ENCODE assay signal across 8 cellular contexts in genomic region chr9:38065369-38066075, GRCh38. TPM values are rescaled to one million over a fixed set of nuclear protein-coding genes. Genes with fewer than 3 reads are reported as not detected.
DNase-seq lines count a peak whose midpoint lies in the region; ATAC-seq and TF ChIP-seq lines count a peak whose summit lies in the region.

No MANE protein-coding gene starts in this region.

- no peaks in the 10 kb centered on the region for H4K20me1 ChIP-seq in MM.1S (ENCODE audit: insufficient read depth, low read length)

- no peaks in the 10 kb centered on the region for H3K9me2 ChIP-seq in MM.1S (replicated peaks; ENCODE audit: insufficient read depth, low read length)

- H3K36me3 ChIP-seq in BE2C (no peaks in the 10 kb centered on the region; the same call in 1 of the 2 replicates), MM.1S (replicated peaks; ENCODE audit: insufficient read depth, low read length) (no peaks in the 10 kb centered on the region), kidney epithelial cell (ENCODE audit: control insufficient read depth, insufficient read depth, low read length) (peaks cover 2% of the 10 kb centered on the region)

- H3K36me3 Mint-ChIP-seq in activated CD4-positive, alpha-beta memory T cell treated with anti-CD3 and anti-CD28 coated beads, Interleukin-2, amount 10 ng/mL, durations not matched to agents 7 days and 5 days (ENCODE audit: low read depth): no peaks in the 10 kb centered on the region
- peaks cover 7% of the 10 kb centered on the region for H3K36me3 Mint-ChIP-seq in stimulated activated memory B cell treated with anti-CD40 and anti-IgM and Interleukin-4, amounts not matched to agents 10 μg/mL and 1 μg/mL and 100 μg/mL, for 72 hours

- 0 out of 2 replicates have a peak overlapping the region, but pooled peaks have one; percentile 13 for H3K4me2 ChIP-seq in MM.1S (ENCODE audit: low read depth, low read length)

- no peaks in the 10 kb centered on the region for H3K9me3 Mint-ChIP-seq in activated CD4-positive, alpha-beta memory T cell treated with anti-CD3 and anti-CD28 coated beads, Interleukin-2, amount 10 ng/mL, durations not matched to agents 7 days and 5 days
- no peaks in the 10 kb centered on the region for H3K9me3 Mint-ChIP-seq in stimulated activated memory B cell treated with anti-CD40 and anti-IgM and Interleukin-4, amounts not matched to agents 10 μg/mL and 1 μg/mL and 100 μg/mL, for 72 hours

- no peak overlapping the region for H3K27ac Mint-ChIP-seq in activated CD4-positive, alpha-beta memory T cell treated with anti-CD3 and anti-CD28 coated beads, Interleukin-2, amount 10 ng/mL, durations not matched to agents 7 days and 5 days
- no peak overlapping the region for H3K27ac Mint-ChIP-seq in stimulated activated memory B cell treated with anti-CD40 and anti-IgM and Interleukin-4, amounts not matched to agents 10 μg/mL and 1 μg/mL and 100 μg/mL, for 72 hours

- peaks cover 25% of the 10 kb centered on the region for H3K27me3 Mint-ChIP-seq in activated CD4-positive, alpha-beta memory T cell treated with anti-CD3 and anti-CD28 coated beads, Interleukin-2, amount 10 ng/mL, durations not matched to agents 7 days and 5 days
- peaks cover 50% of the 10 kb centered on the region for H3K27me3 Mint-ChIP-seq in stimulated activated memory B cell treated with anti-CD40 and anti-IgM and Interleukin-4, amounts not matched to agents 10 μg/mL and 1 μg/mL and 100 μg/mL, for 72 hours

- H2AFZ ChIP-seq in MM.1S (ENCODE audit: low read length): no peak overlapping the region

- POLR2A ChIA-PET in activated CD4-positive, alpha-beta memory T cell treated with anti-CD3 and anti-CD28 coated beads, Interleukin-2, amount 10 ng/mL, durations not matched to agents 7 days and 5 days (lab: Charles Lee): no interaction called here

- no peak for TF ChIP-seq CTCF in BE2C (IDR thresholded peaks at IDR 0.05; ENCODE audit: low read depth, low read length)
- TF ChIP-seq CTCF in MM.1S (IDR thresholded peaks at IDR 0.05; ENCODE audit: low read length): no peak
- TF ChIP-seq CTCF in kidney epithelial cell (IDR thresholded peaks at IDR 0.05; ENCODE audit: insufficient read depth, low read length, poor library complexity, severe bottlenecking): no peak

- H3K27me3 ChIP-seq in BE2C: no peaks in the 10 kb centered on the region
- H3K27me3 ChIP-seq in MM.1S (replicated peaks; ENCODE audit: insufficient read depth, low read length): peaks cover 17% of the 10 kb centered on the region
- H3K27me3 ChIP-seq in kidney epithelial cell (ENCODE audit: control insufficient read depth, insufficient read depth, low read length): no peaks in the 10 kb centered on the region

- peaks cover 17% of the 10 kb centered on the region for H3K4me1 Mint-ChIP-seq in activated CD4-positive, alpha-beta memory T cell treated with anti-CD3 and anti-CD28 coated beads, Interleukin-2, amount 10 ng/mL, durations not matched to agents 7 days and 5 days
- H3K4me1 Mint-ChIP-seq in stimulated activated memory B cell treated with anti-CD40 and anti-IgM and Interleukin-4, amounts not matched to agents 10 μg/mL and 1 μg/mL and 100 μg/mL, for 72 hours: peaks cover 40% of the 10 kb centered on the region

- no peak overlapping the region for H3K9ac ChIP-seq in MM.1S (ENCODE audit: low read length)

- peaks cover 26% of the 10 kb centered on the region for H3K4me1 ChIP-seq in BE2C
- H3K4me1 ChIP-seq in MM.1S (ENCODE audit: low read length): peaks cover 18% of the 10 kb centered on the region; the same call in 1 of the 2 replicates

- peak; percentile 37 for ATAC-seq in GM21529 (IDR thresholded peaks at IDR 0.05; ENCODE audit: unreplicated experiment)
- no peak for ATAC-seq in HG03469 (IDR thresholded peaks at IDR 0.05; ENCODE audit: unreplicated experiment)
- no peak for ATAC-seq in stimulated activated memory B cell treated with anti-CD40 and anti-IgM and Interleukin-4, amounts not matched to agents 10 μg/mL and 1 μg/mL and 100 μg/mL, for 72 hours

- H3K4me3 Mint-ChIP-seq in activated CD4-positive, alpha-beta memory T cell treated with anti-CD3 and anti-CD28 coated beads, Interleukin-2, amount 10 ng/mL, durations not matched to agents 7 days and 5 days: no peak overlapping the region
- no peak overlapping the region for H3K4me3 Mint-ChIP-seq in stimulated activated memory B cell treated with anti-CD40 and anti-IgM and Interleukin-4, amounts not matched to agents 10 μg/mL and 1 μg/mL and 100 μg/mL, for 72 hours

- CTCF ChIA-PET in activated CD4-positive, alpha-beta memory T cell treated with anti-CD3 and anti-CD28 coated beads, Interleukin-2, amount 10 ng/mL, durations not matched to agents 7 days and 5 days (lab: Charles Lee): no interaction called here

- DNase-seq in BE2C: no peak
- peak; percentile 61 for DNase-seq in MM.1S
- DNase-seq in kidney epithelial cell (ENCODE audit: low read depth): no peak
- DNase-seq in GF-D8 (lab: John Stamatoyannopoulos, UW): no peak
- no peak for DNase-seq in activated CD4-positive, alpha-beta memory T cell treated with anti-CD3 and anti-CD28 coated beads, Interleukin-2, amount 10 ng/mL, durations not matched to agents 7 days and 5 days

- H3K4me3 ChIP-seq in BE2C (ENCODE audit: low read depth, low read length) (peak overlapping the region; percentile 88), MM.1S (ENCODE audit: low read length) (no peak overlapping the region), kidney epithelial cell (ENCODE audit: low read depth, low read length) (peak overlapping the region; percentile 19)

- H3K9me3 ChIP-seq in BE2C (no peaks in the 10 kb centered on the region), MM.1S (replicated peaks; ENCODE audit: insufficient read depth, low read length) (no peaks in the 10 kb centered on the region)

- H3F3A ChIP-seq in MM.1S (ENCODE audit: insufficient read depth, low read length): peaks cover 7% of the 10 kb centered on the region

- H3K27ac ChIP-seq in MM.1S (ENCODE audit: low read length): no peak overlapping the region

- H3K79me2 ChIP-seq in MM.1S (ENCODE audit: low read length): no peaks in the 10 kb centered on the region

RNA-seq across cellular contexts. Expression of gene SHB, which starts 3.5 kb away (rescaled TPM):
- 9.1 TPM for polyA plus RNA-seq in BE2C (2012; ENCODE audit: insufficient read depth, insufficient read length, low read depth)
- total RNA-seq in kidney epithelial cell: 39.1 and 42.2 TPM in 2 replicates
- total RNA-seq in activated CD4-positive, alpha-beta memory T cell treated with anti-CD3 and anti-CD28 coated beads, Interleukin-2, amount 10 ng/mL, durations not matched to agents 7 days and 5 days: 1 to 10 TPM in 1 of 2 experiments, under 1 TPM in 1; 0.93 to 1.0 TPM

Comparison
In these comparisons a context has a peak if more than half of its experiments do, and no peak if none do; other contexts are left out.
1. RNA of gene SHB, which starts 3.5 kb away (total RNA-seq): 39.1 to 42.2 TPM in kidney epithelial cell; 0.93 to 1.0 TPM in activated CD4-positive, alpha-beta memory T cell treated with anti-CD3 and anti-CD28 coated beads, Interleukin-2, amount 10 ng/mL, durations not matched to agents 7 days and 5 days; every median in the first group is over 10 times any median in the second.